Comparison of ENCODE assay signal across 10 cellular contexts in genomic region chr9:34190996-34191892, GRCh38. TPM values are rescaled to one million over a fixed set of nuclear protein-coding genes. Genes with fewer than 3 reads are reported as not detected.
DNase-seq lines count a peak whose midpoint lies in the region; ATAC-seq and TF ChIP-seq lines count a peak whose summit lies in the region.
"Had no signal": no experiment of that assay in that cellular context is flagged by ENCODE, and none has a peak within 500 bp of the region (broad histone marks: within the 10 kb centered on the region; RNA-seq: fewer than 3 reads in every experiment).

No MANE protein-coding gene starts in this region.

- no peak overlapping the region for H3K27ac ChIP-seq in foreskin keratinocyte
- no peak overlapping the region for H3K27ac ChIP-seq in left lung

- H3K36me3 Mint-ChIP-seq in natural killer cell (no peaks in the 10 kb centered on the region), type B pancreatic cell (peaks cover 15% of the 10 kb centered on the region)
- no peaks in the 10 kb centered on the region for H3K36me3 Mint-ChIP-seq in natural killer cell treated with Interleukin-12 subunit alpha and Interleukin-12 subunit beta and Interleukin-15 and Interleukin-18, amount 100 ng/mL, for 72 hours

- H3K4me3 Mint-ChIP-seq in natural killer cell, result peak overlapping the region; percentile 45
- H3K4me3 Mint-ChIP-seq in natural killer cell treated with Interleukin-12 subunit alpha and Interleukin-12 subunit beta and Interleukin-15 and Interleukin-18, amount 100 ng/mL, for 72 hours, result no peak overlapping the region
- H3K4me3 Mint-ChIP-seq in type B pancreatic cell, result no peak overlapping the region

- ATAC-seq in natural killer cell (no peak), foreskin keratinocyte (no peak), HG02938 (IDR thresholded peaks at IDR 0.05; ENCODE audit: unreplicated experiment) (no peak), left lung (no peak)
- ATAC-seq in natural killer cell treated with Interleukin-12 subunit alpha and Interleukin-12 subunit beta and Interleukin-15 and Interleukin-18, amount 100 ng/mL, for 72 hours, result no peak

- intact Hi-C loops in natural killer cell (cut with micrococcal nuclease), result loop anchor here (5.0 kb wide), 1 partner anchor 64 kb away; the partner anchor contains the start of gene DCAF12
- intact Hi-C loops in left lung (cut with DNase I), result no loop called here

- no peak for TF ChIP-seq CTCF in natural killer cell (IDR thresholded peaks at IDR 0.05)
- TF ChIP-seq CTCF in foreskin keratinocyte (conservative IDR thresholded peaks at IDR 0.05), result peak; percentile 62
- TF ChIP-seq CTCF in type B pancreatic cell (conservative IDR thresholded peaks at IDR 0.05), result peak; percentile 56
- no peak for TF ChIP-seq CTCF in left lung (IDR thresholded peaks at IDR 0.05)

- no peaks in the 10 kb centered on the region for H3K9me3 ChIP-seq in left lung

- no peak overlapping the region for H3K4me3 ChIP-seq in left lung

- DNase-seq in natural killer cell, result no peak
- no peak for DNase-seq in natural killer cell treated with Interleukin-12 subunit alpha and Interleukin-12 subunit beta and Interleukin-15 and Interleukin-18, amount 100 ng/mL, for 72 hours (ENCODE audit: low spot score)
- peak; percentile 47 for DNase-seq in RPMI7951 (ENCODE audit: low read depth)
- no peak for DNase-seq in foreskin keratinocyte
- peak; percentile 24 for DNase-seq in type B pancreatic cell (ENCODE audit: extremely low spot score, unreplicated experiment)
- no peak for DNase-seq in epidermal melanocyte (ENCODE audit: insufficient read length, low spot score)
- no peak for DNase-seq in left lung
- DNase-seq: kidney; stimulated activated naive CD4-positive, alpha-beta T cell treated with Interleukin-2 at 50 U/mL for 16 hours had no signal

- peaks cover 0 to 14% of the 10 kb centered on the region in 2 donors for H3K36me3 ChIP-seq in left lung

- peaks cover 14% of the 10 kb centered on the region for H3K4me1 ChIP-seq in foreskin keratinocyte
- peaks cover 9 to 69% of the 10 kb centered on the region in 2 donors for H3K4me1 ChIP-seq in left lung

- H3K27me3 Mint-ChIP-seq in natural killer cell (ENCODE audit: low read depth in 2 of 2), result no peaks in the 10 kb centered on the region
- H3K27me3 Mint-ChIP-seq in natural killer cell treated with Interleukin-12 subunit alpha and Interleukin-12 subunit beta and Interleukin-15 and Interleukin-18, amount 100 ng/mL, for 72 hours, result no peaks in the 10 kb centered on the region
- H3K27me3 Mint-ChIP-seq in type B pancreatic cell, result no peaks in the 10 kb centered on the region

- H3K27ac Mint-ChIP-seq in natural killer cell (peak overlapping the region; percentile 71 to 73), type B pancreatic cell (peak overlapping the region; percentile 19)
- no peak overlapping the region for H3K27ac Mint-ChIP-seq in natural killer cell treated with Interleukin-12 subunit alpha and Interleukin-12 subunit beta and Interleukin-15 and Interleukin-18, amount 100 ng/mL, for 72 hours

- H3K4me1 Mint-ChIP-seq in natural killer cell (peaks cover 47 to 50% of the 10 kb centered on the region in 2 donors), type B pancreatic cell (ENCODE audit: unreplicated experiment) (peaks cover 22% of the 10 kb centered on the region)
- H3K4me1 Mint-ChIP-seq in natural killer cell treated with Interleukin-12 subunit alpha and Interleukin-12 subunit beta and Interleukin-15 and Interleukin-18, amount 100 ng/mL, for 72 hours (ENCODE audit: low read depth in 2 of 2), result peaks cover 29 to 35% of the 10 kb centered on the region in 2 donors

- H3K9me3 Mint-ChIP-seq in natural killer cell (no peaks in the 10 kb centered on the region), type B pancreatic cell (no peaks in the 10 kb centered on the region)
- H3K9me3 Mint-ChIP-seq in natural killer cell treated with Interleukin-12 subunit alpha and Interleukin-12 subunit beta and Interleukin-15 and Interleukin-18, amount 100 ng/mL, for 72 hours, result no peaks in the 10 kb centered on the region

- H3K27me3 ChIP-seq in foreskin keratinocyte (no peaks in the 10 kb centered on the region), left lung (no peaks in the 10 kb centered on the region)

RNA-seq across cellular contexts. Expression of gene UBAP1, which starts 12.4 kb away (rescaled TPM):
- total RNA-seq in natural killer cell, result 10 to 100 TPM; 43.6 to 59.3 (median 49.7) TPM
- 10 to 100 TPM; 41.2 to 44.8 TPM for total RNA-seq in natural killer cell treated with Interleukin-12 subunit alpha and Interleukin-12 subunit beta and Interleukin-15 and Interleukin-18, amount 100 ng/mL, for 72 hours
- 23.0 and 24.0 TPM in 2 replicates for total RNA-seq in RPMI7951 (2014; rRNA removed; shearing (Covaris generic))
- 40.5 and 46.9 TPM in 2 replicates for total RNA-seq in foreskin keratinocyte
- 33.9 and 36.6 TPM in 2 replicates for polyA plus RNA-seq in foreskin keratinocyte
- total RNA-seq in type B pancreatic cell (ENCODE audit: low replicate concordance), result 35.9 and 46.2 TPM in 2 replicates
- 10 to 100 TPM; 53.8 to 54.1 TPM for total RNA-seq in left lung

Comparison
In these comparisons a context has a peak if more than half of its experiments do, and no peak if none do; other contexts are left out.
1. H3K27ac Mint-ChIP-seq: peak in natural killer cell (2 of 2) and type B pancreatic cell (single experiment); none in natural killer cell treated with Interleukin-12 subunit alpha and Interleukin-12 subunit beta and Interleukin-15 and Interleukin-18, amount 100 ng/mL, for 72 hours (0 of 2).
2. DNase-seq: peak in RPMI7951 (single experiment) and type B pancreatic cell (single experiment); none in natural killer cell (single experiment), natural killer cell treated with Interleukin-12 subunit alpha and Interleukin-12 subunit beta and Interleukin-15 and Interleukin-18, amount 100 ng/mL, for 72 hours (single experiment), foreskin keratinocyte (0 of 2), epidermal melanocyte (single experiment) and left lung (0 of 2).
3. CTCF ChIP-seq: peak in foreskin keratinocyte (single experiment) and type B pancreatic cell (single experiment); none in natural killer cell (single experiment) and left lung (0 of 2).